In genomic region chr1:26493905-26494304, GRCh38 we compare ENCODE assay signal across 16 cellular contexts. TPM values are rescaled to one million over a fixed set of nuclear protein-coding genes. Genes with fewer than 3 reads are reported as not detected.
DNase-seq lines count a peak whose midpoint lies in the region; ATAC-seq, FAIRE-seq and TF ChIP-seq lines count a peak whose summit lies in the region.
"Had no signal": no experiment of that assay in that cellular context is flagged by ENCODE, and none has a peak within 500 bp of the region (broad histone marks: within the 10 kb centered on the region; RNA-seq: fewer than 3 reads in every experiment).

No MANE protein-coding gene starts in this region.

- TF ChIP-seq RAD21 in K562 (CRISPR knock-in tag; conservative IDR thresholded peaks at IDR 0.05 in 1 of 2, IDR thresholded peaks at IDR 0.05 in 1 of 2): no peak

- H2AFZ ChIP-seq in OCI-LY3 (ENCODE audit: low read depth, low read length) (no peak overlapping the region), K562 (ENCODE audit: low read depth, low read length) (no peak overlapping the region), osteoblast (ENCODE audit: low read length) (no peak overlapping the region)

- ATAC-seq in K562 (no peak), GM21381 (IDR thresholded peaks at IDR 0.05; ENCODE audit: unreplicated experiment) (no peak)

- H3K79me2 ChIP-seq in OCI-LY3 (ENCODE audit: low read length) (no peaks in the 10 kb centered on the region), K562 (ENCODE audit: control insufficient read depth, insufficient read depth, low read length) (no peaks in the 10 kb centered on the region), osteoblast (ENCODE audit: insufficient read depth, low read length) (no peaks in the 10 kb centered on the region)

- no peak for TF ChIP-seq POLR2A in K562 (conservative IDR thresholded peaks at IDR 0.05)
- no peak for TF ChIP-seq POLR2A in GM12891 (IDR thresholded peaks at IDR 0.05; ENCODE audit: low read depth, low read length)

- H3K9me3 ChIP-seq in OCI-LY3 (ENCODE audit: insufficient read depth, low read length): no peaks in the 10 kb centered on the region
- H3K9me3 ChIP-seq in K562 (replicated peaks; ENCODE audit: control insufficient read depth, insufficient read depth, low read depth, low read length): no peaks in the 10 kb centered on the region
- H3K9me3 ChIP-seq in osteoblast (ENCODE audit: low read depth, low read length): no peaks in the 10 kb centered on the region
- H3K9me3 ChIP-seq: BLaER1 treated with 17β-estradiol and CSF1 and Interleukin-3, amounts not matched to agents 10 nM and 100 nM; Caco-2 had no signal

- H3K4me1 ChIP-seq in OCI-LY3 (ENCODE audit: low read length) (peaks cover 23% of the 10 kb centered on the region), K562 (replicated peaks in 1 of 2; ENCODE audit: control insufficient read depth in 2 of 2, insufficient read depth in 2 of 2, low read length in 2 of 2) (peaks cover under 1 to 9% of the 10 kb centered on the region in 2 experiments; a peak in 3 of 5 replicates), osteoblast (ENCODE audit: insufficient read depth, low read length) (no peaks in the 10 kb centered on the region)
- H3K4me1 ChIP-seq: Caco-2 had no signal

- no peaks in the 10 kb centered on the region for H3K36me3 ChIP-seq in OCI-LY3 (replicated peaks; ENCODE audit: low read depth, low read length)
- H3K36me3 ChIP-seq in K562 (ENCODE audit: control insufficient read depth, insufficient read depth, low read length): no peaks in the 10 kb centered on the region
- no peaks in the 10 kb centered on the region for H3K36me3 ChIP-seq in osteoblast (ENCODE audit: insufficient read depth, low read length)
- H3K36me3 ChIP-seq: BLaER1 treated with 17β-estradiol and CSF1 and Interleukin-3, amounts not matched to agents 10 nM and 100 nM had no signal

- TF ChIP-seq CTCF in C4-2B (conservative IDR thresholded peaks at IDR 0.05): no peak
- no peak for TF ChIP-seq CTCF in OCI-LY3 (IDR thresholded peaks at IDR 0.05; ENCODE audit: low read depth, low read length)
- TF ChIP-seq CTCF in K562 (IDR thresholded peaks at IDR 0.05 in 2 of 3, conservative IDR thresholded peaks at IDR 0.05 in 1 of 3; ENCODE audit: insufficient read depth in 2 of 3, low read depth in 1 of 3, low read length in 3 of 3): no peak
- no peak for TF ChIP-seq CTCF in osteoblast (IDR thresholded peaks at IDR 0.05; ENCODE audit: extremely low read depth, low read depth, low read length)

- CTCF ChIA-PET in K562 (lab: Yijun Ruan, JAX; ENCODE audit: low intra/inter-chr PET ratio): no interaction called here

- POLR2A ChIA-PET in K562 (lab: Yijun Ruan, JAX): interaction anchor here (0.7 kb wide), 1 partner anchor 18 kb away, joined by 3 read pairs; no protein-coding TSS in a partner anchor

- DNase-seq in K562 (ENCODE audit: extremely low read depth in 1 of 4, low spot score in 3 of 4) (no peak), osteoblast (ENCODE audit: insufficient read length, low spot score, missing footprints) (peak; percentile 22), HTR-8/SVneo (ENCODE audit: insufficient read length, low spot score) (no peak), NOMO-1 treated with dmso at 0.1 percent for 144 hours (lab: John Stamatoyannopoulos, UW; ENCODE audit: unreplicated experiment) (no peak), GM12891 (ENCODE audit: insufficient read length, low spot score) (no peak)
- DNase-seq: 8988T; Caco-2; CD4-positive, alpha-beta T cell; H9 had no signal

- H3K4me2 ChIP-seq in OCI-LY3 (ENCODE audit: low read length) (peak overlapping the region; percentile 74), K562 (ENCODE audit: insufficient read depth, low read length) (no peak overlapping the region), osteoblast (ENCODE audit: insufficient read depth, low read length) (no peak overlapping the region)

- no peaks in the 10 kb centered on the region for H3K9me1 ChIP-seq in K562 (ENCODE audit: control insufficient read depth, insufficient read depth, low read length)

- FAIRE-seq in K562 (lab: Jason Lieb, UNC) (no peak), HTR-8/SVneo (lab: Jason Lieb, UNC) (no peak), GM12891 (lab: Jason Lieb, UNC) (no peak)
- FAIRE-seq: D721Med, G401.6, H1 had no signal

- no peaks in the 10 kb centered on the region for H4K20me1 ChIP-seq in OCI-LY3 (ENCODE audit: insufficient read depth, low read length)
- no peaks in the 10 kb centered on the region for H4K20me1 ChIP-seq in K562 (replicated peaks; ENCODE audit: control insufficient read depth, insufficient read depth, low read length)
- no peaks in the 10 kb centered on the region for H4K20me1 ChIP-seq in osteoblast (ENCODE audit: insufficient read depth, low read length)

- no peak for TF ChIP-seq EP300 in K562 (IDR thresholded peaks at IDR 0.05; ENCODE audit: low read length)

- no TSS peak for BruUV-seq in K562 (replicated peaks; lab: Mats Ljungman, UMichigan)

- peak overlapping the region; percentile 32 for H3K27ac ChIP-seq in C4-2B
- H3K27ac ChIP-seq in OCI-LY3 (ENCODE audit: low read length): no peak overlapping the region
- H3K27ac ChIP-seq in K562 (ENCODE audit: extremely low read depth, low read depth, low read length): no peak overlapping the region
- H3K27ac ChIP-seq in osteoblast (ENCODE audit: low read depth, low read length): no peak overlapping the region
- H3K27ac ChIP-seq: BLaER1 treated with 17β-estradiol and CSF1 and Interleukin-3, amounts not matched to agents 10 nM and 100 nM had no signal

- H3K27me3 ChIP-seq in OCI-LY3 (ENCODE audit: low read depth, low read length) (no peaks in the 10 kb centered on the region), K562 (ENCODE audit: control insufficient read depth in 2 of 2, insufficient read depth in 2 of 2, low read length in 2 of 2) (no peaks in the 10 kb centered on the region), osteoblast (ENCODE audit: insufficient read depth, low read length) (no peaks in the 10 kb centered on the region)
- H3K27me3 ChIP-seq: BLaER1 treated with 17β-estradiol and CSF1 and Interleukin-3, amounts not matched to agents 10 nM and 100 nM had no signal

- H3K4me3 ChIP-seq in OCI-LY3 (ENCODE audit: low read length) (no peak overlapping the region), K562 (no peak overlapping the region), osteoblast (ENCODE audit: insufficient read depth, low read length) (no peak overlapping the region)
- H3K4me3 ChIP-seq: BLaER1 treated with 17β-estradiol and CSF1 and Interleukin-3, amounts not matched to agents 10 nM and 100 nM had no signal

- in situ Hi-C loops in K562 (cut with MboI): no loop called here

- 56% methylated on average over 4 of the region's 4 CpGs for WGBS in K562 (ENCODE audit: insufficient coverage, low coverage, missing lambda C conversion rate)

- intact Hi-C loops in K562 (cut with micrococcal nuclease): no loop called here

- no peak overlapping the region for H3K9ac ChIP-seq in OCI-LY3 (ENCODE audit: low read length)
- H3K9ac ChIP-seq in K562 (ENCODE audit: insufficient read depth in 1 of 2, low read depth in 2 of 2, low read length in 2 of 2): no peak overlapping the region
- H3K9ac ChIP-seq: BLaER1 treated with 17β-estradiol and CSF1 and Interleukin-3, amounts not matched to agents 10 nM and 100 nM had no signal

TF ChIP-seq in K562, 482 proteins besides CTCF, POLR2A, EP300 and RAD21 (continues in another document):
- TF ChIP-seq DPF2 (IDR thresholded peaks at IDR 0.05): peak; percentile 31; the same call in 1 of the 2 replicates
- TF ChIP-seq SMARCE1 (IDR thresholded peaks at IDR 0.05): peak; percentile 26; the same call in 1 of the 2 replicates

TF ChIP-seq in GM12891, 5 proteins besides CTCF, POLR2A, EP300 and RAD21 (continues in another document):
- TF ChIP-seq POLR2AphosphoS5 (IDR thresholded peaks at IDR 0.05; ENCODE audit: low read depth, low read length): no peak

RNA-seq across cellular contexts. Expression of gene HMGN2, which starts 21.7 kb away (rescaled TPM):
- total RNA-seq in K562 (2011; cell fraction: chromatin; rRNA removed; ENCODE audit: low replicate concordance): 381 and 607 TPM in 2 replicates
- total RNA-seq in K562 (2011; cell fraction: nucleolus; rRNA removed): 219 and 264 TPM in 2 replicates
- 460 and 546 TPM in 2 replicates for total RNA-seq in K562 (2011; cell fraction: nucleoplasm; rRNA removed)
- 965 and 1,011 TPM in 2 replicates for total RNA-seq in K562 (2014; rRNA removed)
- 866 and 959 TPM in 2 replicates for total RNA-seq in K562 (2014; rRNA removed; fragmentation: Illumina TruSeq; extraction: Trizol)
- 983 and 1,131 TPM in 2 replicates for total RNA-seq in K562 (2015; rRNA removed; fragmentation: Illumina TruSeq; extraction: Trizol)
- total RNA-seq in K562 (2021): 972 and 1,007 TPM in 2 replicates
- 370 and 462 TPM in 2 replicates for polyA plus RNA-seq in K562 (2011; rRNA removed)
- 151 and 308 TPM in 2 replicates for polyA plus RNA-seq in K562 (2011; cell fraction: cytosol; rRNA removed)
- 496 and 1,136 TPM in 2 replicates for polyA plus RNA-seq in K562 (2011; cell fraction: nucleus; rRNA removed)
- polyA plus RNA-seq in K562 (2012): 1,292 and 1,447 TPM in 2 replicates
- polyA plus RNA-seq in K562 (2014; fragmentation: Illumina TruSeq; extraction: Trizol): 1,354 and 1,569 TPM in 2 replicates
- polyA plus RNA-seq in K562 (2014; fragmentation: Nextera tagmentation; extraction: Ambion mirVana): 1,000 to 10,000 TPM in 1 of 2 experiments, 100 to 1,000 TPM in 1; 805 to 1,140 TPM
- polyA plus RNA-seq in K562 (2014; rRNA removed): 577 and 603 TPM in 2 replicates
- 169 and 229 TPM in 2 replicates for polyA minus RNA-seq in K562 (2011; rRNA and poly(A)+ RNA removed)
- 143 and 214 TPM in 2 replicates for polyA minus RNA-seq in K562 (2011; cell fraction: cytosol; rRNA and poly(A)+ RNA removed)
- polyA minus RNA-seq in K562 (2011; cell fraction: nucleus; rRNA and poly(A)+ RNA removed): 90.3 and 188 TPM in 2 replicates
- total RNA-seq in osteoblast: 181 and 198 TPM in 2 replicates
- polyA plus RNA-seq in GM12891 (2012; ENCODE audit: low read depth, missing spikeins): 573 TPM

RNA-seq across cellular contexts. Expression of gene RPS6KA1, which starts 35.7 kb away (rescaled TPM):
- 64.2 and 141 TPM in 2 replicates for total RNA-seq in K562 (2011; cell fraction: chromatin; rRNA removed; ENCODE audit: low replicate concordance)
- 77.4 and 79.9 TPM in 2 replicates for total RNA-seq in K562 (2011; cell fraction: nucleolus; rRNA removed)
- 68.8 and 76.8 TPM in 2 replicates for total RNA-seq in K562 (2011; cell fraction: nucleoplasm; rRNA removed)
- total RNA-seq in K562 (2014; rRNA removed): 54.8 and 67.3 TPM in 2 replicates
- total RNA-seq in K562 (2014; rRNA removed; fragmentation: Illumina TruSeq; extraction: Trizol): 25.7 and 30.1 TPM in 2 replicates
- total RNA-seq in K562 (2015; rRNA removed; fragmentation: Illumina TruSeq; extraction: Trizol): 40.5 and 44.4 TPM in 2 replicates
- 61.0 and 62.4 TPM in 2 replicates for total RNA-seq in K562 (2021)
- polyA plus RNA-seq in K562 (2011; rRNA removed): 33.0 and 33.1 TPM in 2 replicates
- polyA plus RNA-seq in K562 (2011; cell fraction: cytosol; rRNA removed): 33.1 and 54.6 TPM in 2 replicates
- 41.1 and 53.3 TPM in 2 replicates for polyA plus RNA-seq in K562 (2011; cell fraction: nucleus; rRNA removed)
- 49.6 and 51.4 TPM in 2 replicates for polyA plus RNA-seq in K562 (2012)
- polyA plus RNA-seq in K562 (2014; fragmentation: Illumina TruSeq; extraction: Trizol): 46.3 and 49.0 TPM in 2 replicates
- 1 to 10 TPM; 2.4 to 2.9 TPM for polyA plus RNA-seq in K562 (2014; fragmentation: Nextera tagmentation; extraction: Ambion mirVana)
- polyA plus RNA-seq in K562 (2014; rRNA removed): 35.5 and 36.9 TPM in 2 replicates
- polyA minus RNA-seq in K562 (2011; rRNA and poly(A)+ RNA removed): 30.0 and 44.2 TPM in 2 replicates
- 40.6 and 44.9 TPM in 2 replicates for polyA minus RNA-seq in K562 (2011; cell fraction: cytosol; rRNA and poly(A)+ RNA removed)
- polyA minus RNA-seq in K562 (2011; cell fraction: nucleus; rRNA and poly(A)+ RNA removed): 22.8 and 34.9 TPM in 2 replicates
- 2.2 and 2.4 TPM in 2 replicates for total RNA-seq in osteoblast
- polyA plus RNA-seq in GM12891 (2012; ENCODE audit: low read depth, missing spikeins): 86.7 TPM
